Comparison of ENCODE assay signal across 6 cellular contexts in the genomic region with DNA sequence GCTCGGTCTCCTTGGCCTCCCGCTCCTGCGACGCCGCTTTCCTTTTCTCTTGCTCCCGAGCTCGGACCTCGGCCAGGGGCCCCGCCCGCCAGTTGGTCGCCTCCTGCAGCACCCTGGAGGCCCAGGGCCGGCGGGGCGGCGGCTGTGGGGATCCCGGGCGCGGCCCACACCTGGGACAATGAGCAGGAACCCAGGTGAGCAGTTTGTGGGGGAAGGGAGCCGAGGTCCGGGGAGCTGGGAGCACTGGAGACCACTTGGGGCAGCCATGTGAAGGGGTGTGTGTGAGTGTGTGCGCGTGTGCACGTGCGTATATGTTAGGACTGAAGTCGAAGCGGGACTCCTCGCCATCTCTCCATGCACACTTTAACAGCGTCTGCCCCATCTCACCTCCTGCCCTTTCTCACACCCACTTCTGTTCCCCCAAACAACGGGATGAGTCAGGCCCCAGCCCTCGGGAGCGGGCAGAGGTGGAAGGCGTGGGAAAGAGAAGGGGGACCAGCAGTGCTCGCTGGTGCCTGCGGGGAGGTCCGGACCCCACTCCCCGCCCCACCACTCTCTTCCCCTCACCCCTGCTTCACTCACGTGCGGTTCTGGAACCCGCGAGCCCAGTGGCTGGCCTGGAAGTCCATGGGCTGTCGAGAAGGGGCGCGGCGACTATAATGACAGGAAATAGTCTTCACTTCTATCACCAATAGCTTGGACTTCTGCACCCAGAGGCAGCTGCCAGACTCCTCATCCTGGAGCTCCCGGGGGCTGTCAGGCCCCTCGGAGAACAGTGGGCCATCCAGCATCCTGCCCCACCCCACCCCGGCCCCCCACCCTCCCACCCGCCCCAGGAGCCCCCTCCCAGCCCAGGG.
DNase-seq lines count a peak whose midpoint lies in the region; ATAC-seq and TF ChIP-seq lines count a peak whose summit lies in the region.

No MANE protein-coding gene starts in this region.

- H3K4me1 ChIP-seq in parathyroid adenoma: peaks cover 8% of the 10 kb centered on the region

- H3K4me3 ChIP-seq in GM08714 (ENCODE audit: low read length) (peak overlapping the region; percentile 41; the same call in 1 of the 2 replicates), choroid plexus epithelial cell (ENCODE audit: low read depth, low read length) (peak overlapping the region; percentile 42), parathyroid adenoma (ENCODE audit: low read depth, low read length) (peak overlapping the region; percentile 46)

- H3K9me3 ChIP-seq in parathyroid adenoma (ENCODE audit: control insufficient read depth, low read length): no peaks in the 10 kb centered on the region

- peak overlapping the region; percentile 63 for H2AFZ ChIP-seq in parathyroid adenoma

- no peak overlapping the region for H3K27ac ChIP-seq in parathyroid adenoma

- peak overlapping the region; percentile 80 for H3K4me2 ChIP-seq in parathyroid adenoma (ENCODE audit: low read length)

- TF ChIP-seq CTCF in choroid plexus epithelial cell (conservative IDR thresholded peaks at IDR 0.05; ENCODE audit: low read depth, low read length) (no peak), parathyroid adenoma (IDR thresholded peaks at IDR 0.05) (no peak)

- no peak overlapping the region for H3K9ac ChIP-seq in parathyroid adenoma

- no peaks in the 10 kb centered on the region for H3K27me3 ChIP-seq in parathyroid adenoma (ENCODE audit: control insufficient read depth, insufficient read depth, low read length)

- H3K36me3 ChIP-seq in parathyroid adenoma (ENCODE audit: control insufficient read depth, insufficient read depth, low read length): no peaks in the 10 kb centered on the region

- ATAC-seq in GM21526 (IDR thresholded peaks at IDR 0.05; ENCODE audit: low FRiP score, unreplicated experiment): no peak

- peak; percentile 72 for DNase-seq in HuH-7.5 (ENCODE audit: low spot score)
- DNase-seq in choroid plexus epithelial cell (ENCODE audit: low read depth): no peak
- no peak for DNase-seq in DMS79 treated with DMSO at 0.1 percent for 48 hours (lab: John Stamatoyannopoulos, UW)

- H3K79me2 ChIP-seq in parathyroid adenoma: no peaks in the 10 kb centered on the region
